14 cellular contexts compared by ENCODE assay signal in genomic region chr6:43803055-43803782, GRCh38. TPM values are rescaled to one million over a fixed set of nuclear protein-coding genes. Genes with fewer than 3 reads are reported as not detected.
A peak's percentile ranks its signal among the peaks of the same experiment; 100 is the strongest.
DNase-seq lines count a peak whose midpoint lies in the region; ATAC-seq, FAIRE-seq and TF ChIP-seq lines count a peak whose summit lies in the region.
"Had no signal": no experiment of that assay in that cellular context is flagged by ENCODE, and none has a peak within 500 bp of the region (broad histone marks: within the 10 kb centered on the region; RNA-seq: fewer than 3 reads in every experiment).

No MANE protein-coding gene starts in this region.

- H3K27ac Mint-ChIP-seq in Calu3 (ENCODE audit: unreplicated experiment) (peak overlapping the region; percentile 56), T-cell (no peak overlapping the region)

- ATAC-seq in pancreas (no peak), T-cell (replicated peaks in 1 of 4) (no peak), GM21515 (IDR thresholded peaks at IDR 0.05; ENCODE audit: unreplicated experiment) (no peak), GM21723 (IDR thresholded peaks at IDR 0.05; ENCODE audit: unreplicated experiment) (no peak)

- H3K27me3 Mint-ChIP-seq in Calu3 (ENCODE audit: unreplicated experiment) = no peaks in the 10 kb centered on the region
- no peaks in the 10 kb centered on the region for H3K27me3 Mint-ChIP-seq in T-cell

- H3K4me1 Mint-ChIP-seq in Calu3 (ENCODE audit: low read depth, unreplicated experiment) (peaks cover 93% of the 10 kb centered on the region), T-cell (peaks cover 0 to 17% (median 12%) of the 10 kb centered on the region in 3 donors)

- intact Hi-C loops in Calu3 (cut with micrococcal nuclease; ENCODE audit: unreplicated experiment) = no loop called here
- intact Hi-C loops in pancreas (cut with DNase I) = no loop called here

- DNase-seq in Calu3 = no peak
- DNase-seq in OCI-M1 (lab: John Stamatoyannopoulos, UW) = peak; percentile 66
- DNase-seq in fibroblast of peridontal ligament (ENCODE audit: extremely low read depth) = peak; percentile 64
- no peak for DNase-seq in pancreas
- no peak for DNase-seq in activated CD4-positive, alpha-beta T cell treated with anti-CD3 and anti-CD28 coated beads, Interleukin-2, amount 50 U/mL, for 48 hours
- DNase-seq in T-cell = no peak
- DNase-seq: activated gamma-delta T cell, C1 segment of cervical spinal cord, substantia nigra had no signal

- H3K9me3 Mint-ChIP-seq in Calu3 (ENCODE audit: low read depth, unreplicated experiment) (no peaks in the 10 kb centered on the region), T-cell (no peaks in the 10 kb centered on the region)

- H3K36me3 Mint-ChIP-seq in Calu3 (ENCODE audit: insufficient read depth, unreplicated experiment) (peaks cover 20% of the 10 kb centered on the region), T-cell (no peaks in the 10 kb centered on the region)

- CTCF ChIA-PET in Calu3 (lab: Charles Lee) = interaction anchor here (1.2 kb wide), 1 partner anchor 10 kb away, joined by 3 read pairs; no protein-coding TSS in a partner anchor
- CTCF ChIA-PET in T-cell (lab: Charles Lee) = no interaction called here

- 45 to 48% methylated on average over 6 of the region's 6 CpGs for WGBS in pancreas, 2 donors

- peaks cover 69 to 95% (median 79%) of the 10 kb centered on the region in 3 donors for H3K4me1 ChIP-seq in pancreas

- no peaks in the 10 kb centered on the region for H3K36me3 ChIP-seq in pancreas

- no TSS peak for BruUV-seq in Calu3 (replicated peaks; lab: Mats Ljungman, UMichigan)

- no peak overlapping the region for H3K4me3 ChIP-seq in pancreas

- POLR2A ChIA-PET in T-cell (lab: Charles Lee) = no interaction called here

- no peaks in the 10 kb centered on the region for H3K9me3 ChIP-seq in pancreas

- TF ChIP-seq CTCF in Calu3 (IDR thresholded peaks at IDR 0.05; ENCODE audit: unreplicated experiment) (no peak), pancreas (IDR thresholded peaks at IDR 0.05) (no peak)

- peak overlapping the region in 3 of 4 donors; percentile 77 to 86 (median 84) for H3K27ac ChIP-seq in pancreas

- FAIRE-seq in pancreas (lab: Jason Lieb, UNC) = no peak
- FAIRE-seq: astrocyte, frontal cortex, TTC549 had no signal

- no peaks in the 10 kb centered on the region for H3K27me3 ChIP-seq in pancreas

- no peak overlapping the region for H3K4me3 Mint-ChIP-seq in Calu3 (ENCODE audit: low read depth, unreplicated experiment)
- H3K4me3 Mint-ChIP-seq in T-cell = no peak overlapping the region

RNA-seq across cellular contexts. Expression of gene VEGFA, which starts 33.2 kb away (rescaled TPM):
- total RNA-seq in Calu3 (2022) (345 and 407 TPM in 2 replicates), pancreas (100 to 1,000 TPM in 1 of 6 donors, 10 to 100 TPM in 5; 55.2 to 127 (median 90.0) TPM), T-cell (1 to 10 TPM; 1.1 to 8.9 (median 6.4) TPM)
- polyA plus RNA-seq in pancreas = 100 to 1,000 TPM; 158 to 206 TPM

Comparison
In these comparisons a context has a peak if more than half of its experiments do, and no peak if none do; other contexts are left out.
1. DNase-seq: peak in OCI-M1 (single experiment) and fibroblast of peridontal ligament (single experiment); none in Calu3 (single experiment), pancreas (0 of 6), activated CD4-positive, alpha-beta T cell treated with anti-CD3 and anti-CD28 coated beads, Interleukin-2, amount 50 U/mL, for 48 hours (0 of 2) and T-cell (0 of 34).
2. RNA of gene VEGFA, which starts 33.2 kb away (total RNA-seq): 345 to 407 TPM in Calu3 and 55.2 to 127 TPM in pancreas; 1.1 to 8.9 TPM in T-cell; every median in the first group is over 4 times any median in the second.